9 cellular contexts compared by ENCODE assay signal in the genomic region with DNA sequence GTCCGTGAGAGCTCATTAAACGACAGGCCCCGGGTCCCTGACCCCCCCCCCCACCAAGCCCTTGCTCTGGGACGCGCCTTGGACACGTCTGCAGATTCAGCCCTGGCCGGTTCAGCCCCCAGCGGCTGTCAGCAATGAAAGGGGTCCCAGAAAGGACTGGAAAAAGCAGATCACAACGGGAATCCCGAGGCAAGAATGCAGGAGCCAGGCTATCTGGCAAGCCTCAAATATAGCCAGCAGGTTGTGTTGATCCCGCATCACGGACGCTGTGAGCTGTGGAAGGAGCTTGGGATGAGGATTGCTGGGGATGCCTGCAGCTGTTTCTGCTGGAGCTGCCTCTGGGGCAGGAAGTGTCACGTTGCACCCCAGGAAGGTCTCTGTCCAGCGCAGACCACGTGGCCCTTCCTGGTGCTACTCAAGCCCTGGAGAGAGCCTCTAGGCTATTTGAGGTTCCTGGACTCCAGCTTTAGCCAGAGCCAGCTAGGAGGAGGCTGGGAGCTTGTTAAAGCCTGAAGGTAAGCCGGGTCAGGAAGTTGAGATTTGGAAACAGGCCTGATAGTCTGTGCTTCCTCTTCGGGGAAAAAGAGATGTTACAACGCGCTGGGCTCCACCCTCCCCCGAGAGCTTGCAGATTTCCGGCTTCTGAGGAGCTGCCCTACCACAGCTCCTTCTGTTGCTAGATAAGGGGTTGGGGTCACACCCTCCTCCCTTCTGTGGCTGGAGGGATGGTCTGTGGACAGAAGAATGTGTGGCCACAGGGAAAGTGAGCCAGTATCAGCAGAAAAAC. TPM values are rescaled to one million over a fixed set of nuclear protein-coding genes. Genes with fewer than 3 reads are reported as not detected.
DNase-seq lines count a peak whose midpoint lies in the region; ATAC-seq, FAIRE-seq and TF ChIP-seq lines count a peak whose summit lies in the region.
"Had no signal": no experiment of that assay in that cellular context is flagged by ENCODE, and none has a peak within 500 bp of the region (broad histone marks: within the 10 kb centered on the region; RNA-seq: fewer than 3 reads in every experiment).

No MANE protein-coding gene starts in this region.

- TF ChIP-seq EP300 in H1 (IDR thresholded peaks at IDR 0.05; ENCODE audit: borderline replicate concordance in 1 of 2, low read depth in 2 of 2, low read length in 2 of 2), result no peak

- H2BK12ac ChIP-seq in H1 (ENCODE audit: low read depth, low read length), result peak overlapping the region; percentile 64

- H2BK120ac ChIP-seq in H1 (replicated peaks; ENCODE audit: low read depth, low read length), result peak overlapping the region; percentile 6

- H3K23me2 ChIP-seq in H1 (ENCODE audit: low read depth, low read length), result peaks cover 2% of the 10 kb centered on the region; the same call in 1 of the 2 replicates

- peak overlapping the region; percentile 22 to 58 (median 36); a peak in 7 of 8 replicates for H3K4me3 ChIP-seq in H1 (ENCODE audit: extremely low read depth in 1 of 4, insufficient read depth in 2 of 4, low read depth in 3 of 4, low read length in 4 of 4)

- TF ChIP-seq CTCF in H1 (IDR thresholded peaks at IDR 0.05; ENCODE audit: control extremely low read depth in 1 of 3, insufficient read depth in 1 of 3, low read depth in 1 of 3, low read length in 3 of 3), result peak in 1 of 3 experiments; percentile 9; a peak in 1 of 4 replicates

- H3K23ac ChIP-seq in H1 (ENCODE audit: insufficient read length), result no peak overlapping the region

- no peak overlapping the region for H2AFZ ChIP-seq in H1 (ENCODE audit: low read length)

- no peaks in the 10 kb centered on the region for H3K9me3 Mint-ChIP-seq in naive B cell

- peak overlapping the region; percentile 89 for H3K4ac ChIP-seq in H1 (replicated peaks; ENCODE audit: insufficient read length, low read depth, low read length)

- H3K4me1 Mint-ChIP-seq in naive B cell, result peaks cover 5 to 35% (median 20%) of the 10 kb centered on the region in 3 donors

- no peaks in the 10 kb centered on the region for H4K20me1 ChIP-seq in H1 (replicated peaks in 1 of 2; ENCODE audit: control insufficient read depth in 1 of 2, insufficient read depth in 2 of 2, low read length in 2 of 2)

- H2BK20ac ChIP-seq in H1 (ENCODE audit: low read length), result peak overlapping the region; percentile 89; the same call in 1 of the 2 replicates

- H3K27me3 ChIP-seq in H1 (replicated peaks in 1 of 4; ENCODE audit: control insufficient read depth in 3 of 4, extremely low read depth in 1 of 4, insufficient read depth in 3 of 4, low read length in 3 of 4), result no peaks in the 10 kb centered on the region

- 0 out of 2 replicates have a peak overlapping the region, but pooled peaks have one; percentile 75 for H2BK15ac ChIP-seq in H1 (ENCODE audit: low read length)

- H3K9me3 ChIP-seq in H1 (ENCODE audit: insufficient read depth in 2 of 2, low read depth in 1 of 2, low read length in 1 of 2), result peaks cover 10 to 12% of the 10 kb centered on the region in 2 experiments

- no peaks in the 10 kb centered on the region for H3K79me1 ChIP-seq in H1 (ENCODE audit: low read depth, low read length)

- POLR2A ChIA-PET in H1 (lab: Charles Lee; ENCODE audit: partially characterized antibody), result no interaction called here

- peaks cover 0 to 4% (median 0%) of the 10 kb centered on the region in 3 donors for H3K27me3 Mint-ChIP-seq in naive B cell

- peak overlapping the region; percentile 96 for H2BK5ac ChIP-seq in H1 (ENCODE audit: low read depth, low read length)

- 0 out of 4 replicates have a peak, but pooled peaks of 1 of the 2 experiments have one; percentile 0 for TF ChIP-seq RAD21 in H1 (IDR thresholded peaks at IDR 0.05 in 1 of 2, conservative IDR thresholded peaks at IDR 0.05 in 1 of 2; ENCODE audit: low read depth in 2 of 2, low read length in 2 of 2)

- H3K4me1 ChIP-seq in H1 (replicated peaks in 1 of 4; ENCODE audit: control insufficient read depth in 3 of 4, insufficient read depth in 4 of 4, low read length in 3 of 4), result peaks cover 0 to 13% (median 7%) of the 10 kb centered on the region in 4 experiments; a peak in 4 of 7 replicates

- CTCF ChIA-PET in H1 (lab: Charles Lee; ENCODE audit: partially characterized antibody), result no interaction called here

- peak overlapping the region; percentile 72 for H3K18ac ChIP-seq in H1 (ENCODE audit: extremely low read depth, low read length)

- H3K27ac Mint-ChIP-seq in naive B cell, result peak overlapping the region; percentile 57 to 95 (median 89)

- H4K5ac ChIP-seq in H1 (ENCODE audit: insufficient read length, low read depth, low read length), result peak overlapping the region; percentile 84

- DNase-seq in H1 (ENCODE audit: low read depth in 1 of 2, low spot score in 2 of 2) (peak in 1 of 2 experiments; percentile 78), naive B cell (peak; percentile 63), SKM-1 treated with dmso at 0.1 percent for 144 hours (lab: John Stamatoyannopoulos, UW; ENCODE audit: unreplicated experiment) (no peak), AG20443 (ENCODE audit: low spot score) (no peak), NCI-H1436 (lab: John Stamatoyannopoulos, UW) (no peak)

- 12% methylated on average over 21 of the region's 22 CpGs; no CpG with 5 or more reads in 1 of the 2 experiments for WGBS in H1 (ENCODE audit: extremely low coverage in 1 of 2, insufficient coverage in 1 of 2, insufficient read length in 1 of 2, insufficient replicate concordance in 2 of 2, low coverage in 1 of 2, low lambda C conversion rate in 2 of 2, missing lambda C conversion rate in 1 of 2), 2 experiments

- H3K14ac ChIP-seq in H1 (ENCODE audit: insufficient read length), result no peak overlapping the region

- TF ChIP-seq POLR2A in H1 (IDR thresholded peaks at IDR 0.05; ENCODE audit: control extremely low read depth in 1 of 2, low read depth in 2 of 2, low read length in 2 of 2), result peak in 1 of 2 experiments; percentile 56; a peak in 2 of 3 replicates

- H3K56ac ChIP-seq in H1 (replicated peaks; ENCODE audit: insufficient read length, low read depth, low read length), result peak overlapping the region; percentile 13

- peak overlapping the region; percentile 88; the same call in 1 of the 2 replicates for H2AK5ac ChIP-seq in H1 (ENCODE audit: low read depth, low read length)

- H3K9ac ChIP-seq in H1 (replicated peaks in 1 of 4; ENCODE audit: extremely low read depth in 1 of 4, low read depth in 3 of 4, low read length in 3 of 4), result peak overlapping the region in 3 of 4 experiments; percentile 26 to 72 (median 68); a peak in 5 of 7 replicates

- no peaks in the 10 kb centered on the region; a peak in 1 of 4 replicates for H3K79me2 ChIP-seq in H1 (ENCODE audit: control insufficient read depth in 1 of 2, insufficient read depth in 2 of 2, low read length in 2 of 2)

- no peaks in the 10 kb centered on the region for H3K36me3 Mint-ChIP-seq in naive B cell

- FAIRE-seq in TTC549 (lab: Jason Lieb, UNC) (peak; percentile 60), H1 (lab: Jason Lieb, UNC) (peak; percentile 63)

- peak; percentile 47 for ATAC-seq in GM18511 (IDR thresholded peaks at IDR 0.05; ENCODE audit: unreplicated experiment)
- peak; percentile 83 to 85 for ATAC-seq in naive B cell (ENCODE audit: low read depth in 2 of 2)
- ATAC-seq in GM21619 (IDR thresholded peaks at IDR 0.05; ENCODE audit: unreplicated experiment), result no peak

- H4K91ac ChIP-seq in H1 (replicated peaks; ENCODE audit: insufficient read length, low read length), result peak overlapping the region; percentile 96

- H3K36me3 ChIP-seq in H1 (ENCODE audit: control insufficient read depth in 2 of 4, insufficient read depth in 4 of 4, low read length in 3 of 4), result peaks cover 0 to 15% (median 7%) of the 10 kb centered on the region in 4 experiments; a peak in 3 of 8 replicates

- peak overlapping the region; percentile 63 to 91 (median 76) for H3K4me3 Mint-ChIP-seq in naive B cell

- H3K27ac ChIP-seq in H1 (ENCODE audit: low read depth, low read length), result peak overlapping the region; percentile 86

- H3K4me2 ChIP-seq in H1 (ENCODE audit: insufficient read depth in 1 of 2, low read depth in 2 of 2, low read length in 2 of 2), result peak overlapping the region; percentile 64 to 66

- H4K8ac ChIP-seq in H1 (ENCODE audit: extremely low read depth, insufficient read depth, low read length), result peak overlapping the region; percentile 88

TF ChIP-seq in H1, 55 proteins besides CTCF, POLR2A, EP300 and RAD21 (continues in another document):
- peak; percentile 73 for TF ChIP-seq SAP30 (IDR thresholded peaks at IDR 0.05; ENCODE audit: insufficient read depth, insufficient replicate concordance, low read length)
- peak; percentile 98 for TF ChIP-seq MAX (IDR thresholded peaks at IDR 0.05)
- no peak for TF ChIP-seq SP1 (IDR thresholded peaks at IDR 0.05; ENCODE audit: low read depth, low read length)
- TF ChIP-seq TAF7 (optimal IDR thresholded peaks at IDR 0.05; ENCODE audit: borderline replicate concordance, low read depth, low read length), result peak; percentile 46

RNA-seq across cellular contexts. Expression of gene CSF2RA, which starts 19.3 kb away (rescaled TPM):
- total RNA-seq in H1 (2021; fragmentation: NEBNext Ultra II Directional; extraction: Animal tissue kit (Norgen Biotek cat#: 25700)), result 3.4 and 5.6 TPM in 2 replicates
- polyA plus RNA-seq in H1 (2011; rRNA removed) (1.9 and 2.1 TPM in 2 replicates), naive B cell (ENCODE audit: low read depth in 6 of 6) (under 1 TPM in 4 of 6 donors, not detected in 2; 0.27 to 0.68 (median 0.54) TPM)
- polyA plus RNA-seq in H1 (2011; cell fraction: cytosol; rRNA removed), result 2.9 TPM
- polyA plus RNA-seq in H1 (2011; cell fraction: nucleus; rRNA removed), result 4.0 TPM
- polyA plus RNA-seq in H1 (2012, experiment 1 of 2), result 3.4 to 6.5 TPM (median 4.4 TPM) in 4 replicates
- polyA plus RNA-seq in H1 (2012, experiment 2 of 2), result 2.1 TPM
- 2.4 TPM for polyA plus RNA-seq in H1 (2013, experiment 1 of 2)
- 2.2 TPM for polyA plus RNA-seq in H1 (2013, experiment 2 of 2)
- 5.2 and 6.7 TPM in 2 replicates for polyA minus RNA-seq in H1 (2011; rRNA and poly(A)+ RNA removed)
- 4.8 TPM for polyA minus RNA-seq in H1 (2011; cell fraction: cytosol; rRNA and poly(A)+ RNA removed)
- polyA minus RNA-seq in H1 (2011; cell fraction: nucleus; rRNA and poly(A)+ RNA removed), result 5.5 TPM
- total RNA-seq: renal cortical epithelial cell had no signal

RNA-seq across cellular contexts. Expression of gene CRLF2, which starts 36.8 kb away (rescaled TPM):
- total RNA-seq in H1 (2021; fragmentation: NEBNext Ultra II Directional; extraction: Animal tissue kit (Norgen Biotek cat#: 25700)), result not detected in 2 replicates
- polyA plus RNA-seq in H1 (2011; rRNA removed), result 0.06 and 0.08 TPM in 2 replicates
- polyA plus RNA-seq in H1 (2011; cell fraction: cytosol; rRNA removed), result 0.04 TPM
- 0.10 TPM for polyA plus RNA-seq in H1 (2011; cell fraction: nucleus; rRNA removed)
- not detected in 4 replicates for polyA plus RNA-seq in H1 (2012, experiment 1 of 2)
- polyA plus RNA-seq in H1 (2012, experiment 2 of 2), result not detected
- polyA plus RNA-seq in H1 (2013, experiment 1 of 2), result 0.04 TPM
- polyA plus RNA-seq in H1 (2013, experiment 2 of 2), result not detected
- polyA minus RNA-seq in H1 (2011; rRNA and poly(A)+ RNA removed), result 0.10 TPM in 1 of 2 replicates, not detected in the other
- polyA minus RNA-seq in H1 (2011; cell fraction: cytosol; rRNA and poly(A)+ RNA removed), result not detected
- polyA minus RNA-seq in H1 (2011; cell fraction: nucleus; rRNA and poly(A)+ RNA removed), result not detected
- polyA plus RNA-seq in naive B cell (ENCODE audit: low read depth in 6 of 6), result not detected
- total RNA-seq: renal cortical epithelial cell had no signal
